In the genomic region with DNA sequence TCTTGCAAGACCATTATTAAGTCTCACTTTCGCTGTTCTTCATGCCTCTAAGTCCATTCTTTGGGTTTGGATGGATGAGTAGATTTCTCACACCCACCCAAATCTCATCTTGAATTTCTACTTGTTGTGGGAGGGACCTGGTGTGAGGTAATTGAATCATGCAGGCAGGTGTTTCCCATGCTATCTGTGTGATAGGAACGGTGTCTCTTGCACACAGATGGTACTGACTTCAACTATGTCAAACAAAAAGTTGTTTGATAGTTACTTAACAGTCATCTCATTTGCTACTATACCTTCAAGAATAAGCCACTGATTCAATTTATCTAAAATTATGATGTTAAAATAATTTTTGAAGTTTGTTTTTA, we compare ENCODE assay signal across 8 cellular contexts.
DNase-seq lines count a peak whose midpoint lies in the region; ATAC-seq, FAIRE-seq and TF ChIP-seq lines count a peak whose summit lies in the region.
"Not testable (repeated sequence)": the region's sequence is repeated elsewhere in the genome, so short reads cannot be mapped to it uniquely, and the experiment has no call there.

No MANE protein-coding gene starts in this region.

- TF ChIP-seq POLR2A in A549 (IDR thresholded peaks at IDR 0.05; ENCODE audit: low read length); esophagus muscularis mucosa (IDR thresholded peaks at IDR 0.05; ENCODE audit: low read depth): not testable (repeated sequence)

- H3K4me3 ChIP-seq in A549; HEK293 (ENCODE audit: low read depth, low read length); esophagus muscularis mucosa; mesendoderm (ENCODE audit: low read length); mucosa of descending colon: not testable (repeated sequence)

- TF ChIP-seq CTCF in A549 (IDR thresholded peaks at IDR 0.05); HEK293 (tag by site-specific recombination; IDR thresholded peaks at IDR 0.05); esophagus muscularis mucosa (IDR thresholded peaks at IDR 0.05); mucosa of descending colon (IDR thresholded peaks at IDR 0.05): not testable (repeated sequence)

- TF ChIP-seq RAD21 in A549 (conservative IDR thresholded peaks at IDR 0.05 in 1 of 2, IDR thresholded peaks at IDR 0.05 in 1 of 2), result not testable (repeated sequence)

- not testable (repeated sequence) for H3K4ac ChIP-seq in mesendoderm (ENCODE audit: low read depth, low read length)

- H3K27ac ChIP-seq in A549; HEK293 (ENCODE audit: extremely low read depth, low read depth, low read length); esophagus muscularis mucosa (replicated peaks in 1 of 4); mesendoderm (ENCODE audit: low read depth, low read length): not testable (repeated sequence)

- not testable (repeated sequence) for H3K18ac ChIP-seq in mesendoderm (ENCODE audit: low read length)

- POLR2A ChIA-PET in A549 (lab: Yijun Ruan, JAX); HEK293 (lab: Yijun Ruan, JAX): not testable (repeated sequence)

- not testable (repeated sequence) for FAIRE-seq in A549 (lab: Jason Lieb, UNC)

- not testable (repeated sequence) for H3K27me3 ChIP-seq in esophagus muscularis mucosa; mesendoderm (ENCODE audit: insufficient read depth, low read length, poor library complexity)

- not testable (repeated sequence) for H3K23ac ChIP-seq in mesendoderm (ENCODE audit: low read length)

- TF ChIP-seq EP300 in A549 (IDR thresholded peaks at IDR 0.05); esophagus muscularis mucosa (IDR thresholded peaks at IDR 0.05): not testable (repeated sequence)

- not testable (repeated sequence) for H2AK5ac ChIP-seq in mesendoderm (ENCODE audit: low read length)

- DNase-seq in A549 (ENCODE audit: low read depth in 1 of 2, low spot score in 1 of 2); left colon; mucosa of descending colon: not testable (repeated sequence)
- peak; percentile 12 for DNase-seq in HT-29 (ENCODE audit: low spot score)
- DNase-seq in esophagus muscularis mucosa (ENCODE audit: extremely low spot score), result peak; percentile 74
- DNase-seq in left kidney (ENCODE audit: low read depth, low spot score), result peak; percentile 5
- DNase-seq in mesendoderm, result peak; percentile 5

- not testable (repeated sequence) for H4K8ac ChIP-seq in mesendoderm (ENCODE audit: low read depth, low read length)

- not testable (repeated sequence) for H3K36me3 ChIP-seq in HEK293 (ENCODE audit: control insufficient read depth in 2 of 2, insufficient read depth in 1 of 2, low read length in 2 of 2); esophagus muscularis mucosa; mesendoderm (ENCODE audit: control insufficient read depth, insufficient read depth, low read length); mucosa of descending colon (ENCODE audit: low read depth)

- H2BK5ac ChIP-seq in mesendoderm (ENCODE audit: low read length), result not testable (repeated sequence)

- peaks cover 12% of the 10 kb centered on the region; the same call in 2 of the 3 replicates for H3K4me1 ChIP-seq in A549
- H3K4me1 ChIP-seq in HEK293 (ENCODE audit: control insufficient read depth, insufficient read depth, low read length); esophagus muscularis mucosa; mesendoderm (ENCODE audit: control insufficient read depth, low read depth, low read length); mucosa of descending colon (ENCODE audit: low read depth): not testable (repeated sequence)

- not testable (repeated sequence) for H3K9me3 ChIP-seq in A549; HEK293 (ENCODE audit: control insufficient read depth, insufficient read depth, low read depth, low read length); esophagus muscularis mucosa; mucosa of descending colon

- H2BK120ac ChIP-seq in mesendoderm (ENCODE audit: low read depth, low read length), result not testable (repeated sequence)

- H3K9ac ChIP-seq in mesendoderm (ENCODE audit: low read length), result not testable (repeated sequence)

- not testable (repeated sequence) for H3K79me1 ChIP-seq in mesendoderm (ENCODE audit: low read length)

- not testable (repeated sequence) for H4K5ac ChIP-seq in mesendoderm (ENCODE audit: low read length)

- 58% methylated on average over 2 of the region's 2 CpGs for WGBS in A549 (ENCODE audit: missing lambda C conversion rate)
- WGBS in esophagus muscularis mucosa, result 70% methylated on average over 2 of the region's 2 CpGs
- WGBS in mesendoderm (ENCODE audit: extremely low coverage, insufficient coverage, low lambda C conversion rate), result no CpG with 5 or more reads among the region's 2 CpGs

- H3K56ac ChIP-seq in mesendoderm (ENCODE audit: low read length), result not testable (repeated sequence)

- H2BK15ac ChIP-seq in mesendoderm (replicated peaks; ENCODE audit: low read depth), result not testable (repeated sequence)

- H3K79me2 ChIP-seq in mesendoderm (ENCODE audit: control insufficient read depth, insufficient read depth, low read length), result not testable (repeated sequence)

- not testable (repeated sequence) for ATAC-seq in A549
- ATAC-seq in left colon (peak; percentile 37), mucosa of descending colon (peak; percentile 54)

- intact Hi-C loops in esophagus muscularis mucosa (cut with DNase I); left colon (cut with DNase I, micrococcal nuclease); mucosa of descending colon (cut with DNase I, micrococcal nuclease): not testable (repeated sequence)

- H3K4me2 ChIP-seq in A549, result peak overlapping the region; percentile 44
- not testable (repeated sequence) for H3K4me2 ChIP-seq in mesendoderm (ENCODE audit: low read length)

- CTCF ChIA-PET in A549 (lab: Yijun Ruan, JAX); HEK293 (lab: Yijun Ruan, JAX): not testable (repeated sequence)

TF ChIP-seq in HEK293, 187 proteins besides CTCF, POLR2A, EP300 and RAD21:
- TF ChIP-seq PRDM10 (tag by site-specific recombination; IDR thresholded peaks at IDR 0.05), result peak; percentile 46; the same call in 1 of the 2 replicates
